In genomic region chr4:89752932-89753598, GRCh38 we compare ENCODE assay signal across 9 cellular contexts.
DNase-seq lines count a peak whose midpoint lies in the region; TF ChIP-seq lines count a peak whose summit lies in the region.
"Had no signal": no experiment of that assay in that cellular context is flagged by ENCODE, and none has a peak within 500 bp of the region (broad histone marks: within the 10 kb centered on the region; RNA-seq: fewer than 3 reads in every experiment).

No MANE protein-coding gene starts in this region.

- H3K14ac ChIP-seq in H9 (ENCODE audit: insufficient read depth, low read length), result no peak overlapping the region

- H2BK12ac ChIP-seq in H9 (ENCODE audit: insufficient read length, low read depth, low read length), result no peak overlapping the region

- intact Hi-C loops in activated CD4-positive, alpha-beta memory T cell treated with anti-CD3 and anti-CD28 coated beads for 36 hours (cut with micrococcal nuclease), result no loop called here

- H3K18ac ChIP-seq in H9 (ENCODE audit: insufficient read length, low read depth, low read length), result no peak overlapping the region

- H3K23me2 ChIP-seq in H9 (ENCODE audit: insufficient read length, low read depth, low read length, poor library complexity, severe bottlenecking), result no peaks in the 10 kb centered on the region

- H2BK20ac ChIP-seq in H9 (ENCODE audit: low read depth, low read length, poor library complexity, severe bottlenecking), result no peak overlapping the region

- H3K9me3 ChIP-seq in muscle layer of duodenum (ENCODE audit: control insufficient read depth in 1 of 2, low read length in 2 of 2) (no peaks in the 10 kb centered on the region), H9 (ENCODE audit: control insufficient read depth, low read depth, low read length) (no peaks in the 10 kb centered on the region)

- CTCF ChIA-PET in activated CD4-positive, alpha-beta memory T cell treated with anti-CD3 and anti-CD28 coated beads for 36 hours (lab: Charles Lee), result no interaction called here

- no peak overlapping the region for H4K91ac ChIP-seq in H9 (ENCODE audit: insufficient read length, low read depth, low read length)

- no peaks in the 10 kb centered on the region for H3K79me2 ChIP-seq in H9 (ENCODE audit: insufficient read depth, low read length)

- H3T11ph ChIP-seq in H9 (ENCODE audit: low read length), result no peak overlapping the region

- no peak overlapping the region for H3K27ac Mint-ChIP-seq in activated CD4-positive, alpha-beta memory T cell treated with anti-CD3 and anti-CD28 coated beads for 36 hours
- peak overlapping the region in 1 of 3 experiments; percentile 28; a peak in 2 of 7 replicates for H3K27ac Mint-ChIP-seq in H9

- H3K36me3 ChIP-seq in muscle layer of duodenum (ENCODE audit: control insufficient read depth in 1 of 2, insufficient read depth in 2 of 2, low read length in 2 of 2), result no peaks in the 10 kb centered on the region

- no peak overlapping the region for H2BK5ac ChIP-seq in H9 (ENCODE audit: insufficient read length, low read length)

- no peak overlapping the region for H3K4ac ChIP-seq in H9 (ENCODE audit: low read depth, low read length)

- H3K79me1 ChIP-seq in H9 (ENCODE audit: insufficient read depth, low read depth, low read length, poor library complexity, severe bottlenecking), result no peaks in the 10 kb centered on the region

- no peaks in the 10 kb centered on the region for H3K36me3 Mint-ChIP-seq in activated CD4-positive, alpha-beta memory T cell treated with anti-CD3 and anti-CD28 coated beads for 36 hours
- no peaks in the 10 kb centered on the region for H3K36me3 Mint-ChIP-seq in H9 (ENCODE audit: insufficient read depth in 1 of 3, low read depth in 3 of 3)

- H2AFZ ChIP-seq in H9 (ENCODE audit: low read length), result no peak overlapping the region

- peak; percentile 72 for DNase-seq in AG08395 (ENCODE audit: low spot score)
- peak; percentile 35 for DNase-seq in NCI-H2107 treated with DMSO at 0.1 percent for 48 hours (lab: John Stamatoyannopoulos, UW; ENCODE audit: unreplicated experiment)
- DNase-seq in choroid plexus epithelial cell (ENCODE audit: low read depth), result peak; percentile 94
- no peak for DNase-seq in activated CD4-positive, alpha-beta memory T cell treated with anti-CD3 and anti-CD28 coated beads for 36 hours
- no peak for DNase-seq in T-helper 2 cell
- no peak for DNase-seq in H9
- DNase-seq in activated CD4-positive, alpha-beta T cell treated with anti-CD3 and anti-CD28 coated beads for 48 hours, result no peak
- DNase-seq: stimulated activated CD8-positive, alpha-beta memory T cell treated with anti-CD3 and anti-CD28 coated beads, Interleukin-4, amount 100 ng/mL, for 48 hours had no signal

- no peaks in the 10 kb centered on the region for H4K20me1 ChIP-seq in H9 (ENCODE audit: control insufficient read depth, insufficient read depth, insufficient read length)

- H2BK120ac ChIP-seq in H9 (ENCODE audit: low read depth, low read length, poor library complexity, severe bottlenecking), result no peak overlapping the region

- H3K27ac ChIP-seq in muscle layer of duodenum (ENCODE audit: low read length) (peak overlapping the region; percentile 37), H9 (ENCODE audit: insufficient read length, low read depth, low read length) (no peak overlapping the region)

- no peak overlapping the region for H3K4me2 ChIP-seq in H9 (ENCODE audit: insufficient read depth, insufficient read length, low read length)

- POLR2A ChIA-PET in activated CD4-positive, alpha-beta memory T cell treated with anti-CD3 and anti-CD28 coated beads for 36 hours (lab: Charles Lee), result no interaction called here

- TF ChIP-seq CTCF in choroid plexus epithelial cell (conservative IDR thresholded peaks at IDR 0.05; ENCODE audit: low read depth, low read length), result no peak
- no peak for TF ChIP-seq CTCF in H9 (conservative IDR thresholded peaks at IDR 0.05)

- no peak overlapping the region for H4K5ac ChIP-seq in H9 (ENCODE audit: insufficient read length, low read depth, low read length)

- no peaks in the 10 kb centered on the region for H3K4me1 Mint-ChIP-seq in activated CD4-positive, alpha-beta memory T cell treated with anti-CD3 and anti-CD28 coated beads for 36 hours (ENCODE audit: low read depth)
- H3K4me1 Mint-ChIP-seq in H9, result peaks cover 4 to 7% of the 10 kb centered on the region in 2 experiments; a peak in 2 of 4 replicates

- H3K4me3 ChIP-seq in choroid plexus epithelial cell (ENCODE audit: low read depth, low read length), result no peak overlapping the region
- no peak overlapping the region for H3K4me3 ChIP-seq in muscle layer of duodenum (ENCODE audit: low read depth in 1 of 2, low read length in 2 of 2)

- no peaks in the 10 kb centered on the region for H3K9me3 Mint-ChIP-seq in activated CD4-positive, alpha-beta memory T cell treated with anti-CD3 and anti-CD28 coated beads for 36 hours
- no peaks in the 10 kb centered on the region for H3K9me3 Mint-ChIP-seq in H9

- no CpG with 5 or more reads among the region's 7 CpGs for WGBS in H9 (ENCODE audit: extremely low coverage, insufficient read length, low lambda C conversion rate)

- H3K4me1 ChIP-seq in muscle layer of duodenum (ENCODE audit: control insufficient read depth in 1 of 2, insufficient read depth in 2 of 2, low read length in 2 of 2) (peaks cover 0 to 18% of the 10 kb centered on the region in 2 donors), H9 (ENCODE audit: insufficient read depth, low read length) (no peaks in the 10 kb centered on the region)

- no peak overlapping the region for H2AK5ac ChIP-seq in H9 (ENCODE audit: insufficient read length, low read length)

- H3K27me3 ChIP-seq in muscle layer of duodenum (ENCODE audit: low read depth, low read length), result no peaks in the 10 kb centered on the region
- no peaks in the 10 kb centered on the region for H3K27me3 ChIP-seq in H9 (ENCODE audit: insufficient read depth, low read length)

- H3K27me3 Mint-ChIP-seq in activated CD4-positive, alpha-beta memory T cell treated with anti-CD3 and anti-CD28 coated beads for 36 hours, result no peaks in the 10 kb centered on the region
- H3K27me3 Mint-ChIP-seq in H9 (ENCODE audit: low read depth), result no peaks in the 10 kb centered on the region

- H3K9ac ChIP-seq in H9 (ENCODE audit: extremely low read depth, insufficient read length, low read length), result no peak overlapping the region

- no peak overlapping the region for H3K4me3 Mint-ChIP-seq in activated CD4-positive, alpha-beta memory T cell treated with anti-CD3 and anti-CD28 coated beads for 36 hours
- H3K4me3 Mint-ChIP-seq in H9, result no peak overlapping the region

- H4K8ac ChIP-seq in H9 (replicated peaks; ENCODE audit: insufficient read length, low read depth, low read length), result no peak overlapping the region

- H3K23ac ChIP-seq in H9 (ENCODE audit: insufficient read length, low read depth, low read length), result no peak overlapping the region

- no peak overlapping the region for H2BK15ac ChIP-seq in H9 (ENCODE audit: low read depth, low read length)

- no peak overlapping the region for H3K56ac ChIP-seq in H9 (ENCODE audit: insufficient read length, low read depth, low read length)

Comparison
In these comparisons a context has a peak if more than half of its experiments do, and no peak if none do; other contexts are left out.
1. DNase-seq: peak in AG08395 (single experiment), NCI-H2107 treated with DMSO at 0.1 percent for 48 hours (single experiment) and choroid plexus epithelial cell (single experiment); none in activated CD4-positive, alpha-beta memory T cell treated with anti-CD3 and anti-CD28 coated beads for 36 hours (single experiment), T-helper 2 cell (0 of 5), H9 (single experiment) and activated CD4-positive, alpha-beta T cell treated with anti-CD3 and anti-CD28 coated beads for 48 hours (single experiment).